31 cellular contexts compared by ENCODE assay signal in the genomic region with DNA sequence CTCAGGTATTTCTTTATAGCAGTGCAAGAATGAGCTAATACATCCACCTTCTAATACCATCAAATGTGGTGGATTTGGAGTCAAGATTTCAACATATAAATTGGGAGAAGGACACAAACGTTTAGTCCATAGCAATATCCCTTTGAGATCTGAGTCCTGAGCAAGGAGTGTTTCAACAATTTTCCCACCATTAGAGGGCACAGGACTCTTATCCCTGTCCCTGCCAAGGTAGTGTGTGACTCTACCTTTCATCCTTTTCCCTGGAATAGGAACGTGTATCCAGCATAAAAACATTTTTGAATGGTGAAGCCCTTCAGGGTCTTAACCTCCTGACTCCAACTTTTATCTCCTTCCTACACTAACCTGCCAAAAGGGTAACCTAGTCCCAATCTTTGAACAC.
DNase-seq lines count a peak whose midpoint lies in the region; ATAC-seq, FAIRE-seq and TF ChIP-seq lines count a peak whose summit lies in the region.
"Had no signal": no experiment of that assay in that cellular context is flagged by ENCODE, and none has a peak within 500 bp of the region (broad histone marks: within the 10 kb centered on the region; RNA-seq: fewer than 3 reads in every experiment).

No MANE protein-coding gene starts in this region.

- H3K4me3 ChIP-seq in K562: no peak overlapping the region
- H3K4me3 ChIP-seq: GM23248, Peyer's patch, tibial nerve had no signal

- peak; percentile 27 for TF ChIP-seq CTCF in D721Med (IDR thresholded peaks at IDR 0.05; ENCODE audit: insufficient read depth, missing control alignments)
- 0 out of 6 replicates have a peak, but pooled peaks of 1 of the 3 experiments have one; percentile 10 for TF ChIP-seq CTCF in K562 (IDR thresholded peaks at IDR 0.05 in 2 of 3, conservative IDR thresholded peaks at IDR 0.05 in 1 of 3; ENCODE audit: insufficient read depth in 2 of 3, low read depth in 1 of 3, low read length in 3 of 3)

- H4K20me1 ChIP-seq in K562 (replicated peaks; ENCODE audit: control insufficient read depth, insufficient read depth, low read length): no peaks in the 10 kb centered on the region

- H3K27me3 Mint-ChIP-seq in stimulated activated naive CD8-positive, alpha-beta T cell treated with anti-CD3 and anti-CD28 coated beads, Interleukin-15, amount 100 ng/mL, for 72 hours: no peaks in the 10 kb centered on the region
- peaks cover 4% of the 10 kb centered on the region for H3K27me3 Mint-ChIP-seq in activated CD4-positive, alpha-beta memory T cell treated with anti-CD3 and anti-CD28 coated beads, Interleukin-2, amount 10 ng/mL, durations not matched to agents 7 days and 5 days
- H3K27me3 Mint-ChIP-seq: activated naive CD8-positive, alpha-beta T cell treated with anti-CD3 and anti-CD28 coated beads, Interleukin-2, amount 50 U/mL, for 24 hours had no signal

- no peak overlapping the region for H3K27ac ChIP-seq in K562 (ENCODE audit: extremely low read depth, low read depth, low read length)
- H3K27ac ChIP-seq: GM23248, KMS-11, Peyer's patch, tibial nerve had no signal

- no peak for TF ChIP-seq POLR2A in K562 (conservative IDR thresholded peaks at IDR 0.05)

- intact Hi-C loops in K562 (cut with micrococcal nuclease) (no loop called here), left colon (cut with DNase I, micrococcal nuclease) (no loop called here)

- peak overlapping the region in 1 of 2 donors; percentile 30 for H3K27ac Mint-ChIP-seq in stimulated activated naive CD8-positive, alpha-beta T cell treated with anti-CD3 and anti-CD28 coated beads, Interleukin-15, amount 100 ng/mL, for 72 hours
- no peak overlapping the region for H3K27ac Mint-ChIP-seq in activated CD4-positive, alpha-beta memory T cell treated with anti-CD3 and anti-CD28 coated beads, Interleukin-2, amount 10 ng/mL, durations not matched to agents 7 days and 5 days
- H3K27ac Mint-ChIP-seq: activated naive CD8-positive, alpha-beta T cell treated with anti-CD3 and anti-CD28 coated beads, Interleukin-2, amount 50 U/mL, for 24 hours; activated T-cell treated with anti-CD3 and anti-CD28 coated beads, Interleukin-2, amount 50 U/mL, for 72 hours; HFFc6; nephron had no signal

- in situ Hi-C loops in K562 (cut with MboI): no loop called here

- no peak for DNase-seq in D721Med (ENCODE audit: insufficient read length, low spot score)
- peak; percentile 6 for DNase-seq in OCI-M1 (lab: John Stamatoyannopoulos, UW)
- DNase-seq in K562 (ENCODE audit: extremely low read depth in 1 of 4, low spot score in 3 of 4): no peak
- no peak for DNase-seq in left colon
- DNase-seq in stimulated activated naive CD8-positive, alpha-beta T cell treated with anti-CD3 and anti-CD28 coated beads, Interleukin-15, amount 100 ng/mL, for 72 hours: no peak
- DNase-seq in kidney glomerular epithelial cell (lab: John Stamatoyannopoulos, UW): no peak
- no peak for DNase-seq in activated CD4-positive, alpha-beta memory T cell treated with anti-CD3 and anti-CD28 coated beads, Interleukin-2, amount 10 ng/mL, durations not matched to agents 7 days and 5 days
- DNase-seq: activated CD4-positive, alpha-beta T cell treated with anti-CD3 and anti-CD28 coated beads, Interleukin-2, amount 50 U/mL, for 4 hours; activated CD4-positive, CD25-positive, alpha-beta regulatory T cell; activated naive CD8-positive, alpha-beta T cell treated with anti-CD3 and anti-CD28 coated beads, Interleukin-2, amount 50 U/mL, for 24 hours; activated T-cell treated with anti-CD3 and anti-CD28 coated beads, Interleukin-2, amount 50 U/mL, for 72 hours; Calu3; CD4-positive, CD25-positive, alpha-beta regulatory T cell; central memory CD4-positive, alpha-beta T cell; GM23248; HFFc6; mammary epithelial cell; MM.1S; NCI-H2029; NCI-H524 treated with DMSO at 0.1 percent for 48 hours; NK-92 treated with Interleukin-12 subunit alpha and Interleukin-12 subunit beta, amount 100 ng/mL, for 24 hours; Peyer's patch; SHP77 treated with DMSO at 0.1 percent for 48 hours; stimulated activated CD4-positive, alpha-beta T cell treated with anti-CD3 and anti-CD28 coated beads, Interleukin-4, amount 100 ng/mL, for 4 hours; T1000 had no signal

- H3K36me3 ChIP-seq in K562 (ENCODE audit: control insufficient read depth, insufficient read depth, low read length): no peaks in the 10 kb centered on the region
- H3K36me3 ChIP-seq: Peyer's patch, tibial nerve had no signal

- CTCF ChIA-PET in K562 (lab: Yijun Ruan, JAX; ENCODE audit: low intra/inter-chr PET ratio): no interaction called here
- CTCF ChIA-PET in activated CD4-positive, alpha-beta memory T cell treated with anti-CD3 and anti-CD28 coated beads, Interleukin-2, amount 10 ng/mL, durations not matched to agents 7 days and 5 days (lab: Charles Lee): no interaction called here

- no peak for TF ChIP-seq EP300 in K562 (IDR thresholded peaks at IDR 0.05; ENCODE audit: low read length)

- no peaks in the 10 kb centered on the region for H3K79me2 ChIP-seq in K562 (ENCODE audit: control insufficient read depth, insufficient read depth, low read length)

- FAIRE-seq in D721Med (lab: Jason Lieb, UNC) (no peak), K562 (lab: Jason Lieb, UNC) (peak; percentile 46)
- FAIRE-seq: endometrium, frontal cortex, HTR-8/SVneo had no signal

- no peak overlapping the region for H3K9ac ChIP-seq in K562 (ENCODE audit: insufficient read depth in 1 of 2, low read depth in 2 of 2, low read length in 2 of 2)
- H3K9ac ChIP-seq: GM23248, KMS-11 had no signal

- WGBS in K562 (ENCODE audit: insufficient coverage, low coverage, missing lambda C conversion rate): 0% methylated on average over 2 of the region's 2 CpGs

- BruUV-seq in K562 (replicated peaks; lab: Mats Ljungman, UMichigan): no TSS peak

- H3K4me2 ChIP-seq in K562 (ENCODE audit: insufficient read depth, low read length): no peak overlapping the region
- H3K4me2 ChIP-seq: KMS-11 had no signal

- POLR2A ChIA-PET in K562 (lab: Yijun Ruan, JAX): interaction anchor here (0.7 kb wide), 1 partner anchor 84 kb away, joined by 4 read pairs; no protein-coding TSS in a partner anchor
- POLR2A ChIA-PET in activated CD4-positive, alpha-beta memory T cell treated with anti-CD3 and anti-CD28 coated beads, Interleukin-2, amount 10 ng/mL, durations not matched to agents 7 days and 5 days (lab: Charles Lee): no interaction called here

- H3K36me3 Mint-ChIP-seq in activated CD4-positive, alpha-beta memory T cell treated with anti-CD3 and anti-CD28 coated beads, Interleukin-2, amount 10 ng/mL, durations not matched to agents 7 days and 5 days (ENCODE audit: low read depth): no peaks in the 10 kb centered on the region
- H3K36me3 Mint-ChIP-seq: CD4-positive, CD25-positive, alpha-beta regulatory T cell had no signal

- H3K9me1 ChIP-seq in K562 (ENCODE audit: control insufficient read depth, insufficient read depth, low read length): no peaks in the 10 kb centered on the region

- TF ChIP-seq RAD21 in K562 (CRISPR knock-in tag; conservative IDR thresholded peaks at IDR 0.05 in 1 of 2, IDR thresholded peaks at IDR 0.05 in 1 of 2): no peak

- no peaks in the 10 kb centered on the region for H3K9me3 ChIP-seq in K562 (replicated peaks; ENCODE audit: control insufficient read depth, insufficient read depth, low read depth, low read length)
- H3K9me3 ChIP-seq: Peyer's patch had no signal

- H3K4me1 Mint-ChIP-seq in stimulated activated naive CD8-positive, alpha-beta T cell treated with anti-CD3 and anti-CD28 coated beads, Interleukin-15, amount 100 ng/mL, for 72 hours: no peaks in the 10 kb centered on the region
- no peaks in the 10 kb centered on the region for H3K4me1 Mint-ChIP-seq in activated CD4-positive, alpha-beta memory T cell treated with anti-CD3 and anti-CD28 coated beads, Interleukin-2, amount 10 ng/mL, durations not matched to agents 7 days and 5 days
- H3K4me1 Mint-ChIP-seq: activated naive CD8-positive, alpha-beta T cell treated with anti-CD3 and anti-CD28 coated beads, Interleukin-2, amount 50 U/mL, for 24 hours; CD4-positive, CD25-positive, alpha-beta regulatory T cell had no signal

- H3K4me3 Mint-ChIP-seq in stimulated activated naive CD8-positive, alpha-beta T cell treated with anti-CD3 and anti-CD28 coated beads, Interleukin-15, amount 100 ng/mL, for 72 hours: no peak overlapping the region
- no peak overlapping the region for H3K4me3 Mint-ChIP-seq in activated CD4-positive, alpha-beta memory T cell treated with anti-CD3 and anti-CD28 coated beads, Interleukin-2, amount 10 ng/mL, durations not matched to agents 7 days and 5 days
- H3K4me3 Mint-ChIP-seq: activated naive CD8-positive, alpha-beta T cell treated with anti-CD3 and anti-CD28 coated beads, Interleukin-2, amount 50 U/mL, for 24 hours; activated T-cell treated with anti-CD3 and anti-CD28 coated beads, Interleukin-2, amount 50 U/mL, for 72 hours; CD4-positive, CD25-positive, alpha-beta regulatory T cell; HFFc6; nephron had no signal

- H2AFZ ChIP-seq in K562 (ENCODE audit: low read depth, low read length): no peak overlapping the region
- H2AFZ ChIP-seq: GM23248 had no signal

- H3K9me3 Mint-ChIP-seq in stimulated activated naive CD8-positive, alpha-beta T cell treated with anti-CD3 and anti-CD28 coated beads, Interleukin-15, amount 100 ng/mL, for 72 hours: peaks cover 0 to 7% of the 10 kb centered on the region in 2 donors
- H3K9me3 Mint-ChIP-seq in activated CD4-positive, alpha-beta memory T cell treated with anti-CD3 and anti-CD28 coated beads, Interleukin-2, amount 10 ng/mL, durations not matched to agents 7 days and 5 days: no peaks in the 10 kb centered on the region
- H3K9me3 Mint-ChIP-seq: activated naive CD8-positive, alpha-beta T cell treated with anti-CD3 and anti-CD28 coated beads, Interleukin-2, amount 50 U/mL, for 24 hours; activated T-cell treated with anti-CD3 and anti-CD28 coated beads, Interleukin-2, amount 50 U/mL, for 72 hours; HFFc6 had no signal

- ATAC-seq in K562 (no peak), left colon (peak; percentile 38)
- ATAC-seq in stimulated activated naive CD8-positive, alpha-beta T cell treated with anti-CD3 and anti-CD28 coated beads, Interleukin-15, amount 100 ng/mL, for 72 hours: no peak
- ATAC-seq: activated naive CD8-positive, alpha-beta T cell treated with anti-CD3 and anti-CD28 coated beads, Interleukin-2, amount 50 U/mL, for 24 hours; activated T-cell treated with anti-CD3 and anti-CD28 coated beads, Interleukin-2, amount 50 U/mL, for 72 hours had no signal

- no peaks in the 10 kb centered on the region for H3K27me3 ChIP-seq in K562 (ENCODE audit: control insufficient read depth in 2 of 2, insufficient read depth in 2 of 2, low read length in 2 of 2)
- H3K27me3 ChIP-seq: Peyer's patch, tibial nerve had no signal

- no peaks in the 10 kb centered on the region for H3K4me1 ChIP-seq in K562 (replicated peaks in 1 of 2; ENCODE audit: control insufficient read depth in 2 of 2, insufficient read depth in 2 of 2, low read length in 2 of 2)
- H3K4me1 ChIP-seq: Peyer's patch, tibial nerve had no signal

TF ChIP-seq in K562, 482 proteins besides CTCF, POLR2A, EP300 and RAD21 (continues in another document):
- no peak for TF ChIP-seq ZFP30 (CRISPR knock-in tag; IDR thresholded peaks at IDR 0.05; ENCODE audit: borderline replicate concordance)
